ENCODE assay signal across 20 cellular contexts in genomic region chr18:23737578-23737977, GRCh38. TPM values are rescaled to one million over a fixed set of nuclear protein-coding genes. Genes with fewer than 3 reads are reported as not detected.
DNase-seq lines count a peak whose midpoint lies in the region; ATAC-seq and TF ChIP-seq lines count a peak whose summit lies in the region.
"Had no signal": no experiment of that assay in that cellular context is flagged by ENCODE, and none has a peak within 500 bp of the region (broad histone marks: within the 10 kb centered on the region; RNA-seq: fewer than 3 reads in every experiment).

No MANE protein-coding gene starts in this region.

- H3K27ac ChIP-seq in BLaER1 treated with 17β-estradiol and CSF1 and Interleukin-3, amounts not matched to agents 10 nM and 100 nM: peak overlapping the region in 9 of 11 experiments; percentile 30 to 94 (median 89); a peak in 15 of 22 replicates
- H3K27ac ChIP-seq in mesenchymal stem cell (ENCODE audit: low read length, poor library complexity, severe bottlenecking) (no peak overlapping the region), spleen (no peak overlapping the region)

- H3K14ac ChIP-seq in mesenchymal stem cell (ENCODE audit: low read length in 2 of 2): no peak overlapping the region

- ATAC-seq in T-helper 17 cell: no peak
- peak in 1 of 2 donors; percentile 23 for ATAC-seq in naive thymus-derived CD8-positive, alpha-beta T cell
- no peak for ATAC-seq in GM18520 (IDR thresholded peaks at IDR 0.05; ENCODE audit: unreplicated experiment)
- ATAC-seq: GM12878 had no signal

- H3K4me3 ChIP-seq in BLaER1 treated with 17β-estradiol and CSF1 and Interleukin-3, amounts not matched to agents 10 nM and 100 nM: no peak overlapping the region
- no peak overlapping the region for H3K4me3 ChIP-seq in mesenchymal stem cell (ENCODE audit: insufficient read depth in 1 of 2, low read depth in 1 of 2, low read length in 2 of 2)
- no peak overlapping the region for H3K4me3 ChIP-seq in spleen
- H3K4me3 ChIP-seq: GM12878 had no signal

- H2AFZ ChIP-seq in mesenchymal stem cell (ENCODE audit: low read depth, low read length): no peak overlapping the region

- intact Hi-C loops in spleen (cut with DNase I; ENCODE audit: low total_unique reads): no loop called here

- TF ChIP-seq CTCF in spleen (IDR thresholded peaks at IDR 0.05 in 8 of 11, conservative IDR thresholded peaks at IDR 0.05 in 3 of 11): no peak

- peak overlapping the region; percentile 4 for H3K4me3 Mint-ChIP-seq in T-helper 1 cell treated with Interleukin-12 subunit alpha and Interleukin-12 subunit beta and Interleukin-4 antibody, amounts not matched to agents 30 μg/mL and 1 μg/mL, for 36 hours
- H3K4me3 Mint-ChIP-seq in T-helper 17 cell: peak overlapping the region; percentile 63
- H3K4me3 Mint-ChIP-seq in naive thymus-derived CD8-positive, alpha-beta T cell: peak overlapping the region in 6 of 10 donors; percentile 1 to 70 (median 53)
- H3K4me3 Mint-ChIP-seq: HFFc6 had no signal

- H3K27me3 Mint-ChIP-seq in T-helper 1 cell treated with Interleukin-12 subunit alpha and Interleukin-12 subunit beta and Interleukin-4 antibody, amounts not matched to agents 30 μg/mL and 1 μg/mL, for 36 hours (ENCODE audit: low read depth): peaks cover 71% of the 10 kb centered on the region
- peaks cover 56% of the 10 kb centered on the region for H3K27me3 Mint-ChIP-seq in T-helper 17 cell
- peaks cover 0 to 10% (median 6%) of the 10 kb centered on the region in 5 donors for H3K27me3 Mint-ChIP-seq in naive thymus-derived CD8-positive, alpha-beta T cell

- H3K18ac ChIP-seq in mesenchymal stem cell (ENCODE audit: low read depth in 1 of 2, low read length in 2 of 2): no peak overlapping the region

- H3K27me3 ChIP-seq in BLaER1 treated with 17β-estradiol and CSF1 and Interleukin-3, amounts not matched to agents 10 nM and 100 nM: no peaks in the 10 kb centered on the region
- H3K27me3 ChIP-seq in mesenchymal stem cell (ENCODE audit: control insufficient read depth in 1 of 2, insufficient read depth in 1 of 2, low read length in 2 of 2): no peaks in the 10 kb centered on the region
- peaks cover 0 to 22% (median 0%) of the 10 kb centered on the region in 7 donors for H3K27me3 ChIP-seq in spleen (replicated peaks in 1 of 7)

- no peak for DNase-seq in T-helper 1 cell
- DNase-seq in T-helper 17 cell: no peak
- no peak for DNase-seq in naive thymus-derived CD8-positive, alpha-beta T cell
- no peak for DNase-seq in mesenchymal stem cell
- DNase-seq in spleen: no peak
- DNase-seq: 8988T; GOT3; HFFc6; NCI-H1092; NCI-H146; NCI-H2081 treated with DMSO at 0.1 percent for 48 hours; NCI-H345; NCI-H526 treated with DMSO at 0.1 percent for 48 hours; NK-92 treated with Interleukin-12 subunit alpha and Interleukin-12 subunit beta, amount 100 ng/mL, for 24 hours; OCI-M1; SHP77 treated with DMSO at 0.1 percent for 48 hours had no signal

- H3K23ac ChIP-seq in mesenchymal stem cell (ENCODE audit: low read length in 2 of 2): no peak overlapping the region

- peak overlapping the region; percentile 73 to 97 (median 88); a peak in 21 of 22 replicates for H3K4me2 ChIP-seq in BLaER1 treated with 17β-estradiol and CSF1 and Interleukin-3, amounts not matched to agents 10 nM and 100 nM
- H3K4me2 ChIP-seq in mesenchymal stem cell (ENCODE audit: low read length, poor library complexity, severe bottlenecking): no peak overlapping the region

- peaks cover 51 to 91% (median 67%) of the 10 kb centered on the region in 10 experiments for H3K4me1 ChIP-seq in BLaER1 treated with 17β-estradiol and CSF1 and Interleukin-3, amounts not matched to agents 10 nM and 100 nM
- H3K4me1 ChIP-seq in mesenchymal stem cell (ENCODE audit: control insufficient read depth, insufficient read depth, low read depth, low read length) (peaks cover 13% of the 10 kb centered on the region), spleen (peaks cover 0 to 14% (median 3%) of the 10 kb centered on the region in 6 donors)

- no peak overlapping the region for H3K4ac ChIP-seq in mesenchymal stem cell (ENCODE audit: low read depth in 1 of 2, low read length in 2 of 2)

- H3K36me3 ChIP-seq in BLaER1 treated with 17β-estradiol and CSF1 and Interleukin-3, amounts not matched to agents 10 nM and 100 nM: no peaks in the 10 kb centered on the region
- peaks cover 0 to 9% of the 10 kb centered on the region in 2 experiments for H3K36me3 ChIP-seq in mesenchymal stem cell (ENCODE audit: control insufficient read depth in 1 of 2, insufficient read depth in 2 of 2, low read depth in 1 of 2, low read length in 2 of 2)
- no peaks in the 10 kb centered on the region for H3K36me3 ChIP-seq in spleen

- POLR2A ChIA-PET in naive thymus-derived CD8-positive, alpha-beta T cell (lab: Charles Lee): no interaction called here

- peak overlapping the region in 5 of 11 experiments; percentile 18 to 81 (median 35); a peak in 8 of 22 replicates for H3K9ac ChIP-seq in BLaER1 treated with 17β-estradiol and CSF1 and Interleukin-3, amounts not matched to agents 10 nM and 100 nM
- H3K9ac ChIP-seq in mesenchymal stem cell (ENCODE audit: low read length): no peak overlapping the region

- no peak overlapping the region for H2BK12ac ChIP-seq in mesenchymal stem cell (ENCODE audit: low read length in 2 of 2)

- no peak for TF ChIP-seq POLR2A in spleen (IDR thresholded peaks at IDR 0.05)

- no peaks in the 10 kb centered on the region for H3K9me3 Mint-ChIP-seq in T-helper 1 cell treated with Interleukin-12 subunit alpha and Interleukin-12 subunit beta and Interleukin-4 antibody, amounts not matched to agents 30 μg/mL and 1 μg/mL, for 36 hours
- H3K9me3 Mint-ChIP-seq in naive thymus-derived CD8-positive, alpha-beta T cell: no peaks in the 10 kb centered on the region
- H3K9me3 Mint-ChIP-seq: HFFc6 had no signal

- no peaks in the 10 kb centered on the region for H3K36me3 Mint-ChIP-seq in T-helper 1 cell treated with Interleukin-12 subunit alpha and Interleukin-12 subunit beta and Interleukin-4 antibody, amounts not matched to agents 30 μg/mL and 1 μg/mL, for 36 hours (ENCODE audit: low read depth)
- peaks cover 9% of the 10 kb centered on the region for H3K36me3 Mint-ChIP-seq in T-helper 17 cell (ENCODE audit: low read depth)
- H3K36me3 Mint-ChIP-seq in naive thymus-derived CD8-positive, alpha-beta T cell: no peaks in the 10 kb centered on the region

- H3K27ac Mint-ChIP-seq in T-helper 1 cell treated with Interleukin-12 subunit alpha and Interleukin-12 subunit beta and Interleukin-4 antibody, amounts not matched to agents 30 μg/mL and 1 μg/mL, for 36 hours: no peak overlapping the region
- peak overlapping the region; percentile 43 for H3K27ac Mint-ChIP-seq in T-helper 17 cell
- peak overlapping the region in 2 of 10 donors; percentile 66 to 85 for H3K27ac Mint-ChIP-seq in naive thymus-derived CD8-positive, alpha-beta T cell
- H3K27ac Mint-ChIP-seq: HFFc6 had no signal

- no peaks in the 10 kb centered on the region for H4K20me1 ChIP-seq in BLaER1 treated with 17β-estradiol and CSF1 and Interleukin-3, amounts not matched to agents 10 nM and 100 nM

- H4K91ac ChIP-seq in mesenchymal stem cell (ENCODE audit: low read length): no peak overlapping the region

- H3K4me1 Mint-ChIP-seq in T-helper 1 cell treated with Interleukin-12 subunit alpha and Interleukin-12 subunit beta and Interleukin-4 antibody, amounts not matched to agents 30 μg/mL and 1 μg/mL, for 36 hours (ENCODE audit: low read depth): peaks cover 10% of the 10 kb centered on the region
- H3K4me1 Mint-ChIP-seq in T-helper 17 cell: peaks cover 19% of the 10 kb centered on the region
- peaks cover 10 to 23% (median 20%) of the 10 kb centered on the region in 4 donors for H3K4me1 Mint-ChIP-seq in naive thymus-derived CD8-positive, alpha-beta T cell

- H4K8ac ChIP-seq in mesenchymal stem cell (ENCODE audit: low read length): no peak overlapping the region

- H2AK5ac ChIP-seq in mesenchymal stem cell (ENCODE audit: low read length, severe bottlenecking): no peak overlapping the region

- H2BK120ac ChIP-seq in mesenchymal stem cell (ENCODE audit: low read depth, low read length): no peak overlapping the region

- H3K79me1 ChIP-seq in mesenchymal stem cell (replicated peaks; ENCODE audit: low read length, poor library complexity, severe bottlenecking): no peaks in the 10 kb centered on the region

- H2BK15ac ChIP-seq in mesenchymal stem cell (ENCODE audit: low read depth, poor library complexity, severe bottlenecking): no peak overlapping the region

- peaks cover 0 to 6% (median 0%) of the 10 kb centered on the region in 11 experiments; a peak in 3 of 22 replicates for H3K9me3 ChIP-seq in BLaER1 treated with 17β-estradiol and CSF1 and Interleukin-3, amounts not matched to agents 10 nM and 100 nM (replicated peaks in 1 of 11)
- H3K9me3 ChIP-seq in T-helper 17 cell (ENCODE audit: control insufficient read depth, low read length, poor library complexity, severe bottlenecking) (no peaks in the 10 kb centered on the region), mesenchymal stem cell (ENCODE audit: control insufficient read depth, low read length) (no peaks in the 10 kb centered on the region), spleen (no peaks in the 10 kb centered on the region)

- WGBS in mesenchymal stem cell: 85% methylated on average over 9 of the region's 9 CpGs
- WGBS in spleen, 5 donors: 73 to 85% (median 76%) methylated on average over 9 of the region's 9 CpGs

- H2BK5ac ChIP-seq in mesenchymal stem cell (ENCODE audit: low read depth, low read length, poor library complexity, severe bottlenecking): no peak overlapping the region

RNA-seq across cellular contexts. Expression of gene LAMA3, which starts 48.3 kb away (rescaled TPM):
- total RNA-seq in T-helper 17 cell (under 1 TPM in 1 of 2 donors, not detected in 1; 0.07 TPM), spleen (1 to 10 TPM; 1.8 to 7.1 (median 3.6) TPM)
- total RNA-seq in naive thymus-derived CD8-positive, alpha-beta T cell: not detected
- polyA plus RNA-seq in naive thymus-derived CD8-positive, alpha-beta T cell: not detected
- 0.23 TPM for polyA plus RNA-seq in mesenchymal stem cell (2013, experiment 1 of 2)
- 0.15 TPM for polyA plus RNA-seq in mesenchymal stem cell (2013, experiment 2 of 2)
- polyA plus RNA-seq in spleen: 1 to 10 TPM; 1.3 to 5.6 (median 1.8) TPM

Comparison
In these comparisons a context has a peak if more than half of its experiments do, and no peak if none do; other contexts are left out.
1. H3K4me3 Mint-ChIP-seq: peak in every context shown above with its lines; median percentile 63 in T-helper 17 cell; 53 in naive thymus-derived CD8-positive, alpha-beta T cell; 4 in T-helper 1 cell treated with Interleukin-12 subunit alpha and Interleukin-12 subunit beta and Interleukin-4 antibody, amounts not matched to agents 30 μg/mL and 1 μg/mL, for 36 hours.
2. H3K27ac ChIP-seq: peak in BLaER1 treated with 17β-estradiol and CSF1 and Interleukin-3, amounts not matched to agents 10 nM and 100 nM (9 of 11); none in mesenchymal stem cell (single experiment) and spleen (0 of 8).